10 cellular contexts compared by ENCODE assay signal in the genomic region with DNA sequence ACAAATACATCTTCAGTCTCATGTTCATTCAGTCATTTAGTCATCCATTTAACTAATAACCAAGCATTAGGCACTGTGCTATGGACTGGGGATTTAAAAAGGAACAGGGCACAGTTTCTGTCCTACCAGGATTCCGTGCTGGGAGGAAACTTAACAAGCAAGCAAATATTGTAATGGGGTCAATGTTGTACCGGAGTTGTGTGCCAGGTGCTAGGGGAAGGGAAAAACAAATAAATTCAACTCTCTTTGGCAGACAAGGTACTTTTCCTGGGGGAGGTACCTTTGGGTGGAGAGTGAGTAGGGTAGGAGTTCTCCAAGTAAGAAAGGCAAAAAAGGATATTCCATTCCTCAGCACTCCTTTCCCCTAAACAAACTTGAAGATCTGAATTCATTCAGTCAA.
"Had no signal": no experiment of that assay in that cellular context is flagged by ENCODE, and none has a peak within 500 bp of the region (broad histone marks: within the 10 kb centered on the region; RNA-seq: fewer than 3 reads in every experiment).

No MANE protein-coding gene starts in this region.

- DNase-seq: activated CD4-positive, alpha-beta T cell treated with anti-CD3 and anti-CD28 coated beads, Interleukin-2, amount 50 U/mL, for 1 hour; activated CD8-positive, alpha-beta memory T cell treated with anti-CD3 and anti-CD28 coated beads for 24 hours; activated naive CD4-positive, alpha-beta T cell; anterior cingulate cortex; brain microvascular endothelial cell; islet precursor cell; naive thymus-derived CD8-positive, alpha-beta T cell; stimulated activated CD4-positive, alpha-beta T cell treated with anti-CD3 and anti-CD28 coated beads, Interleukin-12 subunit alpha, Interleukin-12 subunit beta, amount 100 ng/mL, for 4 hours; stimulated activated CD4-positive, alpha-beta T cell treated with anti-CD3 and anti-CD28 coated beads, Interleukin-2, amount 100 ng/mL, for 24 hours had no signal

- ATAC-seq: esophagus mucosa; naive thymus-derived CD8-positive, alpha-beta T cell had no signal
